23 cellular contexts compared by ENCODE assay signal in genomic region chr4:124277691-124278090, GRCh38.
"Had no signal": no experiment of that assay in that cellular context is flagged by ENCODE, and none has a peak within 500 bp of the region (broad histone marks: within the 10 kb centered on the region; RNA-seq: fewer than 3 reads in every experiment).

No MANE protein-coding gene starts in this region.

- H3K36me3 ChIP-seq: cardiac muscle cell had no signal

- ATAC-seq: activated T-helper 17 cell treated with anti-CD3 and anti-CD28 coated beads, Interleukin-2, amount 50 U/mL, for 72 hours had no signal

- H3K27me3 ChIP-seq: cardiac muscle cell had no signal

- H3K27ac ChIP-seq: KMS-11, VCaP had no signal

- DNase-seq: activated CD4-positive, alpha-beta memory T cell treated with anti-CD3 and anti-CD28 coated beads for 36 hours; activated CD4-positive, alpha-beta T cell treated with anti-CD3 and anti-CD28 coated beads, Interleukin-2, amount 10 ng/mL, durations not matched to agents 7 days and 5 days; activated CD4-positive, CD25-positive, alpha-beta regulatory T cell; activated CD8-positive, alpha-beta memory T cell treated with anti-CD3 and anti-CD28 coated beads for 24 hours; activated gamma-delta T cell; activated naive CD4-positive, alpha-beta T cell treated with anti-CD3 and anti-CD28 coated beads for 36 hours; activated T-cell treated with anti-CD3 and anti-CD28 coated beads, Interleukin-2, amount 50 U/mL, for 48 hours; amygdala; cerebellar nuclear complex; MM.1S; NCI-H1105; NCI-H1436; NCI-H1694 treated with DMSO at 0.1 percent for 48 hours; NCI-H2029 treated with DMSO at 0.1 percent for 48 hours; NCI-H345; NCI-H510A treated with DMSO at 0.1 percent for 48 hours; SIG-M5; SK-N-SH; T-helper 1 cell had no signal

- H3K9me3 ChIP-seq: SK-N-SH had no signal

- H3K9ac ChIP-seq: KMS-11, SK-N-SH had no signal

- H3K4me2 ChIP-seq: KMS-11, SK-N-SH had no signal

- H3K4me3 ChIP-seq: cardiac muscle cell had no signal
